ENCODE assay signal across 34 cellular contexts in the genomic region with DNA sequence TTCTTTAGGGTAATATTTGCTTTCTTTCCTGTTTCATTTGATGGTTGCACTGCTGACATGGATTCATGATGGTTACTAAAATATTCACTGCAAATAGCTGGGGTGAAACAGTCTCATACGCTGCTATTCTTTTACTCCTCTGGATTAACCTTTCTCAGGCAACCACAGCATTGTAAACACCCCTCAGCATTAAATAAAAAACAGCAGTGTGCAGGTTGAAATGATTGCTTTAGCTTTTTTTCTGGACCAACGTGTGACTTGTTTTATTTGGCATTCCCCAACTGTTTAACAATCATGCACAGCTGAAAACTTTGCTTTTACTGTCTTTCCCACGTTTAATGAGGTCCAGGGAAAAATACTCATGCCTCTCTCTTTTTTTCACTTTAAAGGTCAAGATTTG.
"Had no signal": no experiment of that assay in that cellular context is flagged by ENCODE, and none has a peak within 500 bp of the region (broad histone marks: within the 10 kb centered on the region; RNA-seq: fewer than 3 reads in every experiment).

No MANE protein-coding gene starts in this region.

- H3K9me3 ChIP-seq: breast epithelium, esophagus squamous epithelium, left lung, lower lobe of right lung, pancreas, prostate gland, sigmoid colon, upper lobe of left lung, vagina had no signal

- H3K27me3 Mint-ChIP-seq: activated CD4-positive, alpha-beta memory T cell treated with anti-CD3 and anti-CD28 coated beads, Interleukin-2, amount 10 ng/mL, durations not matched to agents 7 days and 5 days; activated CD4-positive, alpha-beta T cell treated with anti-CD3 and anti-CD28 coated beads, Interleukin-2, amount 10 ng/mL, durations not matched to agents 7 days and 5 days; activated naive CD4-positive, alpha-beta T cell treated with anti-CD3 and anti-CD28 coated beads, Interleukin-2, amount 50 U/mL, for 24 hours; activated T-cell treated with anti-CD3 and anti-CD28 coated beads, Interleukin-2, amount 50 U/mL, for 24 hours; activated T-helper 17 cell treated with anti-CD3 and anti-CD28 coated beads, Interleukin-2, amount 50 U/mL, for 72 hours; dendritic cell treated with granulocyte-macrophage colony-stimulating factor and Interleukin-4, amounts not matched to agents 40 ng/mL and 50 ng/mL, for 4 days; stimulated activated memory B cell treated with anti-CD40 and anti-IgM and Interleukin-4, amounts not matched to agents 10 μg/mL and 1 μg/mL and 100 μg/mL, for 72 hours had no signal

- H3K27ac ChIP-seq: breast epithelium, epithelial cell of prostate, esophagus squamous epithelium, left lung, lower lobe of right lung, pancreas, prostate gland, sigmoid colon, upper lobe of left lung, vagina had no signal

- H3K9me3 Mint-ChIP-seq: activated CD4-positive, alpha-beta memory T cell treated with anti-CD3 and anti-CD28 coated beads, Interleukin-2, amount 10 ng/mL, durations not matched to agents 7 days and 5 days; activated CD4-positive, alpha-beta T cell treated with anti-CD3 and anti-CD28 coated beads, Interleukin-2, amount 10 ng/mL, durations not matched to agents 7 days and 5 days; activated T-cell treated with anti-CD3 and anti-CD28 coated beads, Interleukin-2, amount 50 U/mL, for 24 hours; activated T-helper 17 cell treated with anti-CD3 and anti-CD28 coated beads, Interleukin-2, amount 50 U/mL, for 72 hours; dendritic cell treated with granulocyte-macrophage colony-stimulating factor and Interleukin-4, amounts not matched to agents 40 ng/mL and 50 ng/mL, for 4 days; nephron; stimulated activated naive CD8-positive, alpha-beta T cell treated with anti-CD3 and anti-CD28 coated beads, Interleukin-15, amount 100 ng/mL, for 72 hours had no signal

- DNase-seq: activated CD4-positive, alpha-beta memory T cell treated with anti-CD3 and anti-CD28 coated beads, Interleukin-2, amount 10 ng/mL, durations not matched to agents 7 days and 5 days; activated CD4-positive, alpha-beta T cell treated with anti-CD3 and anti-CD28 coated beads for 1 hour; activated CD4-positive, alpha-beta T cell treated with anti-CD3 and anti-CD28 coated beads, Interleukin-2, amount 10 ng/mL, durations not matched to agents 7 days and 5 days; activated CD8-positive, alpha-beta memory T cell treated with anti-CD3 and anti-CD28 coated beads, Interleukin-2, amount 50 U/mL, for 48 hours; activated gamma-delta T cell treated with Interleukin-2 at 50 U/mL for 16 hours; activated naive CD8-positive, alpha-beta T cell treated with anti-CD3 and anti-CD28 coated beads, Interleukin-2, amount 50 U/mL, for 24 hours; activated T-cell treated with anti-CD3 and anti-CD28 coated beads, Interleukin-2, amount 50 U/mL, for 24 hours; amygdala; central memory CD4-positive, alpha-beta T cell; effector CD4-positive, alpha-beta T cell; esophagus squamous epithelium; left lung; lower lobe of right lung; mesenchymal stem cell; nucleus accumbens; pancreas; sigmoid colon; stimulated activated CD4-positive, alpha-beta T cell treated with anti-CD3 and anti-CD28 coated beads, Interleukin-1b, Interleukin-23, amount 100 ng/mL, for 48 hours; stimulated activated CD4-positive, alpha-beta T cell treated with anti-CD3 and anti-CD28 coated beads, Interleukin-4, amount 100 ng/mL, for 4 hours; stimulated activated CD8-positive, alpha-beta memory T cell treated with anti-CD3 and anti-CD28 coated beads, Interleukin-4, amount 100 ng/mL, for 48 hours; stimulated activated naive CD8-positive, alpha-beta T cell treated with anti-CD3 and anti-CD28 coated beads, Interleukin-15, amount 100 ng/mL, for 72 hours; substantia nigra; T-helper 2 cell; upper lobe of left lung had no signal

- H3K36me3 Mint-ChIP-seq: activated naive CD4-positive, alpha-beta T cell treated with anti-CD3 and anti-CD28 coated beads, Interleukin-2, amount 50 U/mL, for 24 hours; stimulated activated memory B cell treated with anti-CD40 and anti-IgM and Interleukin-4, amounts not matched to agents 10 μg/mL and 1 μg/mL and 100 μg/mL, for 72 hours had no signal

- H3K27ac Mint-ChIP-seq: activated CD4-positive, alpha-beta memory T cell treated with anti-CD3 and anti-CD28 coated beads, Interleukin-2, amount 10 ng/mL, durations not matched to agents 7 days and 5 days; activated CD4-positive, alpha-beta T cell treated with anti-CD3 and anti-CD28 coated beads, Interleukin-2, amount 10 ng/mL, durations not matched to agents 7 days and 5 days; activated naive CD4-positive, alpha-beta T cell treated with anti-CD3 and anti-CD28 coated beads, Interleukin-2, amount 50 U/mL, for 24 hours; activated naive CD8-positive, alpha-beta T cell treated with anti-CD3 and anti-CD28 coated beads, Interleukin-2, amount 50 U/mL, for 24 hours; activated T-cell treated with anti-CD3 and anti-CD28 coated beads, Interleukin-2, amount 50 U/mL, for 24 hours; activated T-helper 17 cell treated with anti-CD3 and anti-CD28 coated beads, Interleukin-2, amount 50 U/mL, for 72 hours; dendritic cell treated with granulocyte-macrophage colony-stimulating factor and Interleukin-4, amounts not matched to agents 40 ng/mL and 50 ng/mL, for 4 days; stimulated activated memory B cell treated with anti-CD40 and anti-IgM and Interleukin-4, amounts not matched to agents 10 μg/mL and 1 μg/mL and 100 μg/mL, for 72 hours; stimulated activated naive CD8-positive, alpha-beta T cell treated with anti-CD3 and anti-CD28 coated beads, Interleukin-15, amount 100 ng/mL, for 72 hours had no signal

- H3K4me3 Mint-ChIP-seq: activated CD4-positive, alpha-beta memory T cell treated with anti-CD3 and anti-CD28 coated beads, Interleukin-2, amount 10 ng/mL, durations not matched to agents 7 days and 5 days; activated CD4-positive, alpha-beta T cell treated with anti-CD3 and anti-CD28 coated beads, Interleukin-2, amount 10 ng/mL, durations not matched to agents 7 days and 5 days; activated naive CD4-positive, alpha-beta T cell treated with anti-CD3 and anti-CD28 coated beads, Interleukin-2, amount 50 U/mL, for 24 hours; activated naive CD8-positive, alpha-beta T cell treated with anti-CD3 and anti-CD28 coated beads, Interleukin-2, amount 50 U/mL, for 24 hours; activated T-cell treated with anti-CD3 and anti-CD28 coated beads, Interleukin-2, amount 50 U/mL, for 24 hours; activated T-helper 17 cell treated with anti-CD3 and anti-CD28 coated beads, Interleukin-2, amount 50 U/mL, for 72 hours; dendritic cell treated with granulocyte-macrophage colony-stimulating factor and Interleukin-4, amounts not matched to agents 40 ng/mL and 50 ng/mL, for 4 days; nephron; stimulated activated memory B cell treated with anti-CD40 and anti-IgM and Interleukin-4, amounts not matched to agents 10 μg/mL and 1 μg/mL and 100 μg/mL, for 72 hours; stimulated activated naive CD8-positive, alpha-beta T cell treated with anti-CD3 and anti-CD28 coated beads, Interleukin-15, amount 100 ng/mL, for 72 hours had no signal

- H3K4me1 Mint-ChIP-seq: activated CD4-positive, alpha-beta memory T cell treated with anti-CD3 and anti-CD28 coated beads, Interleukin-2, amount 10 ng/mL, durations not matched to agents 7 days and 5 days; activated CD4-positive, alpha-beta T cell treated with anti-CD3 and anti-CD28 coated beads, Interleukin-2, amount 10 ng/mL, durations not matched to agents 7 days and 5 days; activated naive CD4-positive, alpha-beta T cell treated with anti-CD3 and anti-CD28 coated beads, Interleukin-2, amount 50 U/mL, for 24 hours; activated naive CD8-positive, alpha-beta T cell treated with anti-CD3 and anti-CD28 coated beads, Interleukin-2, amount 50 U/mL, for 24 hours; activated T-helper 17 cell treated with anti-CD3 and anti-CD28 coated beads, Interleukin-2, amount 50 U/mL, for 72 hours; stimulated activated memory B cell treated with anti-CD40 and anti-IgM and Interleukin-4, amounts not matched to agents 10 μg/mL and 1 μg/mL and 100 μg/mL, for 72 hours; stimulated activated naive CD8-positive, alpha-beta T cell treated with anti-CD3 and anti-CD28 coated beads, Interleukin-15, amount 100 ng/mL, for 72 hours had no signal

- H3K36me3 ChIP-seq: breast epithelium, esophagus squamous epithelium, left lung, lower lobe of right lung, pancreas, prostate gland, sigmoid colon, upper lobe of left lung, vagina had no signal

- H3K4me1 ChIP-seq: breast epithelium, esophagus squamous epithelium, left lung, lower lobe of right lung, prostate gland, sigmoid colon, upper lobe of left lung, vagina had no signal

- ATAC-seq: activated naive CD8-positive, alpha-beta T cell treated with anti-CD3 and anti-CD28 coated beads, Interleukin-2, amount 50 U/mL, for 24 hours; activated T-helper 17 cell treated with anti-CD3 and anti-CD28 coated beads, Interleukin-2, amount 50 U/mL, for 72 hours; left lung; lower lobe of right lung; stimulated activated memory B cell treated with anti-CD40 and anti-IgM and Interleukin-4, amounts not matched to agents 10 μg/mL and 1 μg/mL and 100 μg/mL, for 72 hours; stimulated activated naive CD8-positive, alpha-beta T cell treated with anti-CD3 and anti-CD28 coated beads, Interleukin-15, amount 100 ng/mL, for 72 hours had no signal

- H3K4me3 ChIP-seq: breast epithelium, esophagus squamous epithelium, left lung, lower lobe of right lung, pancreas, prostate gland, sigmoid colon, smooth muscle cell, upper lobe of left lung, vagina had no signal

- H3K4me2 ChIP-seq: smooth muscle cell had no signal

- H3K27me3 ChIP-seq: breast epithelium, esophagus squamous epithelium, left lung, pancreas, sigmoid colon, upper lobe of left lung, vagina had no signal
